Comparison of ENCODE assay signal across 12 cellular contexts in genomic region chr6:46053034-46053933, GRCh38. TPM values are rescaled to one million over a fixed set of nuclear protein-coding genes. Genes with fewer than 3 reads are reported as not detected.
DNase-seq lines count a peak whose midpoint lies in the region; ATAC-seq and TF ChIP-seq lines count a peak whose summit lies in the region.
"Had no signal": no experiment of that assay in that cellular context is flagged by ENCODE, and none has a peak within 500 bp of the region (broad histone marks: within the 10 kb centered on the region; RNA-seq: fewer than 3 reads in every experiment).

No MANE protein-coding gene starts in this region.

- H3K9ac ChIP-seq in parathyroid adenoma = no peak overlapping the region
- H3K9ac ChIP-seq in PC-3 (ENCODE audit: low read length) = no peak overlapping the region

- H3K79me2 ChIP-seq in parathyroid adenoma (no peaks in the 10 kb centered on the region), PC-3 (ENCODE audit: low read length) (no peaks in the 10 kb centered on the region)

- no peak overlapping the region for H2AFZ ChIP-seq in parathyroid adenoma
- no peak overlapping the region for H2AFZ ChIP-seq in PC-3 (ENCODE audit: low read length)

- POLR2A ChIA-PET in PC-3 (lab: Charles Lee; ENCODE audit: unreplicated experiment) = no interaction called here

- no peak for TF ChIP-seq CTCF in fibroblast of villous mesenchyme (IDR thresholded peaks at IDR 0.05; ENCODE audit: insufficient read depth, low read depth, low read length)
- no peak for TF ChIP-seq CTCF in parathyroid adenoma (IDR thresholded peaks at IDR 0.05)
- TF ChIP-seq CTCF in PC-3 (conservative IDR thresholded peaks at IDR 0.05; ENCODE audit: low read depth, low read length) = no peak

- H3K4me2 ChIP-seq in parathyroid adenoma (ENCODE audit: low read length) (no peak overlapping the region), PC-3 (ENCODE audit: low read length) (no peak overlapping the region)

- BruUV-seq in PC-3 (replicated peaks; lab: Mats Ljungman, UMichigan) = no TSS peak

- no peaks in the 10 kb centered on the region for H4K20me1 ChIP-seq in PC-3 (ENCODE audit: low read length)

- H3K36me3 ChIP-seq in parathyroid adenoma (ENCODE audit: control insufficient read depth, insufficient read depth, low read length) (no peaks in the 10 kb centered on the region), PC-3 (ENCODE audit: low read depth, low read length) (no peaks in the 10 kb centered on the region)

- intact Hi-C loops in PC-3 (cut with micrococcal nuclease) = no loop called here

- peak; percentile 5 for DNase-seq in stimulated activated CD4-positive, alpha-beta T cell treated with anti-CD3 and anti-CD28 coated beads, Interleukin-15, amount 100 ng/mL, for 24 hours
- no peak for DNase-seq in stimulated activated CD4-positive, alpha-beta T cell treated with anti-CD3 and anti-CD28 coated beads, Interleukin-4, amount 100 ng/mL, for 24 hours
- DNase-seq in fibroblast of villous mesenchyme (ENCODE audit: low read depth) (peak; percentile 5), ecto neural progenitor cell (ENCODE audit: low spot score) (no peak), putamen (ENCODE audit: low spot score) (no peak), PC-3 (no peak), HK-2 (ENCODE audit: unreplicated experiment) (no peak)
- DNase-seq: cortex of kidney; head of caudate nucleus; NCI-H2107; stimulated activated naive CD4-positive, alpha-beta T cell had no signal

- CTCF ChIA-PET in PC-3 (lab: Charles Lee) = no interaction called here

- no peaks in the 10 kb centered on the region for H3K9me2 ChIP-seq in PC-3 (replicated peaks; ENCODE audit: low read length)

- H3F3A ChIP-seq in PC-3 (ENCODE audit: low read length, unreplicated experiment) = no peaks in the 10 kb centered on the region

- no peaks in the 10 kb centered on the region for H3K27me3 ChIP-seq in parathyroid adenoma (ENCODE audit: control insufficient read depth, insufficient read depth, low read length)
- peaks cover 53% of the 10 kb centered on the region for H3K27me3 ChIP-seq in PC-3 (ENCODE audit: low read length)

- H3K4me3 ChIP-seq in fibroblast of villous mesenchyme (ENCODE audit: low read depth, low read length) = no peak overlapping the region
- H3K4me3 ChIP-seq in parathyroid adenoma (ENCODE audit: low read depth, low read length) = no peak overlapping the region
- no peak overlapping the region for H3K4me3 ChIP-seq in PC-3 (ENCODE audit: low read length)

- ATAC-seq in PC-3 = no peak

- no peaks in the 10 kb centered on the region for H3K4me1 ChIP-seq in parathyroid adenoma
- no peaks in the 10 kb centered on the region for H3K4me1 ChIP-seq in PC-3 (ENCODE audit: insufficient read depth, low read length)

- H3K27ac ChIP-seq in parathyroid adenoma = peak overlapping the region; percentile 16
- H3K27ac ChIP-seq in PC-3 (ENCODE audit: low read length) = no peak overlapping the region

- H3K9me3 ChIP-seq in parathyroid adenoma (ENCODE audit: control insufficient read depth, low read length) = no peaks in the 10 kb centered on the region
- no peaks in the 10 kb centered on the region for H3K9me3 ChIP-seq in PC-3 (ENCODE audit: low read length)

RNA-seq across cellular contexts. Expression of gene CLIC5, which starts 37.6 kb away (rescaled TPM):
- total RNA-seq in fibroblast of villous mesenchyme (not detected in 2 replicates), PC-3 (2014; rRNA removed) (not detected in 2 replicates)

Comparison
In these comparisons a context has a peak if more than half of its experiments do, and no peak if none do; other contexts are left out.
1. DNase-seq: peak in stimulated activated CD4-positive, alpha-beta T cell treated with anti-CD3 and anti-CD28 coated beads, Interleukin-15, amount 100 ng/mL, for 24 hours (single experiment) and fibroblast of villous mesenchyme (single experiment); none in stimulated activated CD4-positive, alpha-beta T cell treated with anti-CD3 and anti-CD28 coated beads, Interleukin-4, amount 100 ng/mL, for 24 hours (single experiment), ecto neural progenitor cell (single experiment), putamen (single experiment), PC-3 (single experiment) and HK-2 (single experiment).